ENCODE assay signal across 14 cellular contexts in the genomic region with DNA sequence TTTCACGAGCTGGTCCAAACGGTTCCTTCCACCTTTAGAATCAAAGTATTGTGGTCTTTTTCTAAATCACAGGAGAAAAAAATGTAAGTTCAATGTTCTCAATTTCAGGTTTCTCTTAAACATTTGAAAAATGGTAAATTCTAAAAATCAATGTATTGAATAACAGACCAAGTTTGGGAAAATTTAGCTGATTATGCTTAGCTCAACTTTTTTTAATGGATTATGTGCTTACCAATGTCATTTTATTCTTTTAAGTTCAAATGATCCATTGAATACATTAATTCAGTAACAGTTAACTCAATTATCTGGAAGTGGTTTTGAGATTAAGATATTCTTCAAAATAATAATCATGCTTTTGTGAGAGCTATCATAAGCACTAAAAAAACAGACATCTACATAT. TPM values are rescaled to one million over a fixed set of nuclear protein-coding genes. Genes with fewer than 3 reads are reported as not detected.
DNase-seq lines count a peak whose midpoint lies in the region; ATAC-seq, FAIRE-seq and TF ChIP-seq lines count a peak whose summit lies in the region.
"Had no signal": no experiment of that assay in that cellular context is flagged by ENCODE, and none has a peak within 500 bp of the region (broad histone marks: within the 10 kb centered on the region; RNA-seq: fewer than 3 reads in every experiment).

No MANE protein-coding gene starts in this region.

- no peak overlapping the region for H3K4me3 ChIP-seq in HepG2 (replicated peaks in 1 of 3; ENCODE audit: insufficient read depth in 1 of 3, low read depth in 2 of 3, low read length in 3 of 3)
- no peak overlapping the region for H3K4me3 ChIP-seq in right lobe of liver
- peak overlapping the region; percentile 47; the same call in 1 of the 2 replicates for H3K4me3 ChIP-seq in SK-N-MC
- no peak overlapping the region for H3K4me3 ChIP-seq in MG63
- H3K4me3 ChIP-seq: GM12878 had no signal

- FAIRE-seq in HepG2 (lab: Jason Lieb, UNC) (no peak), islet of Langerhans (lab: Jason Lieb, UNC) (peak; percentile 17)
- FAIRE-seq: GM12878, GM19239, H1 had no signal

- no peak overlapping the region for H2AFZ ChIP-seq in HepG2 (ENCODE audit: low read length)

- no peak for ATAC-seq in HepG2
- no peak for ATAC-seq in right lobe of liver
- ATAC-seq: GM12878 had no signal

- WGBS in HepG2 (ENCODE audit: low lambda C conversion rate), result 89% methylated on average over 2 of the region's 2 CpGs
- 93% methylated on average over 2 of the region's 2 CpGs for WGBS in right lobe of liver (ENCODE audit: insufficient coverage, low coverage, low lambda C conversion rate, missing lambda C conversion rate)

- peaks cover 80% of the 10 kb centered on the region for H3K79me2 ChIP-seq in HepG2 (ENCODE audit: insufficient read depth, low read length)

- H3K27me3 ChIP-seq in HepG2 (ENCODE audit: control insufficient read depth in 1 of 2, insufficient read depth in 2 of 2, low read length in 2 of 2) (no peaks in the 10 kb centered on the region; a peak in 1 of 5 replicates), right lobe of liver (no peaks in the 10 kb centered on the region), MG63 (no peaks in the 10 kb centered on the region)

- H3K4me2 ChIP-seq in HepG2 (ENCODE audit: low read depth, low read length), result no peak overlapping the region

- H3K9me3 ChIP-seq in HepG2 (ENCODE audit: low read length), result no peaks in the 10 kb centered on the region
- H3K9me3 ChIP-seq in right lobe of liver, result no peaks in the 10 kb centered on the region
- no peaks in the 10 kb centered on the region for H3K9me3 ChIP-seq in SK-N-MC (ENCODE audit: low read depth, low read length)
- H3K9me3 ChIP-seq in MG63, result no peaks in the 10 kb centered on the region

- no peak for DNase-seq in HepG2 (ENCODE audit: low spot score)
- no peak for DNase-seq in right lobe of liver
- DNase-seq in SK-N-MC (ENCODE audit: low read depth, low spot score), result no peak
- no peak for DNase-seq in NCI-H446 treated with DMSO at 0.1 percent for 48 hours (lab: John Stamatoyannopoulos, UW)
- DNase-seq in MG63, result no peak
- DNase-seq in AML-193 (lab: John Stamatoyannopoulos, UW), result no peak
- DNase-seq: 8988T; Calu3; CD4-positive, alpha-beta memory T cell; H9 had no signal

- intact Hi-C loops in HepG2 (cut with micrococcal nuclease; ENCODE audit: unreplicated experiment) (loop anchor here (1.0 kb wide), 1 partner anchor 132 kb away; no protein-coding TSS in a partner anchor), right lobe of liver (cut with DNase I) (loop anchor here in 1 of 2 donors (10.0 kb wide), 1 partner anchor 137 kb away; no protein-coding TSS in a partner anchor)

- no peak overlapping the region for H3K9ac ChIP-seq in HepG2 (ENCODE audit: insufficient read depth, low read depth, low read length)
- H3K9ac ChIP-seq in SK-N-MC (ENCODE audit: insufficient read length), result no peak overlapping the region

- no peaks in the 10 kb centered on the region for H4K20me1 ChIP-seq in HepG2 (ENCODE audit: insufficient read depth, low read length)

- BruUV-seq in HepG2 (replicated peaks; lab: Mats Ljungman, UMichigan), result no TSS peak

- TF ChIP-seq RAD21 in HepG2 (CRISPR knock-in tag; IDR thresholded peaks at IDR 0.05), result no peak

- in situ Hi-C loops in HepG2 (cut with HindIII; ENCODE audit: extremely low pct_ligation_motif_present, low pct_unique_long_range_greater_than_20kb), result no loop called here

- H3K27ac ChIP-seq in HepG2 (ENCODE audit: extremely low read length, insufficient read depth, low read length) (no peak overlapping the region), right lobe of liver (no peak overlapping the region), SK-N-MC (peak overlapping the region; percentile 77)

- POLR2A ChIA-PET in HepG2 (lab: Yijun Ruan, JAX), result no interaction called here

- H3K36me3 ChIP-seq in HepG2 (replicated peaks in 1 of 2; ENCODE audit: control insufficient read depth in 1 of 2, insufficient read depth in 2 of 2, low read length in 2 of 2), result no peaks in the 10 kb centered on the region; a peak in 1 of 5 replicates
- H3K36me3 ChIP-seq in right lobe of liver, result no peaks in the 10 kb centered on the region
- H3K36me3 ChIP-seq in SK-N-MC (ENCODE audit: insufficient read depth, low read length), result no peaks in the 10 kb centered on the region
- H3K36me3 ChIP-seq in MG63, result peaks cover 6% of the 10 kb centered on the region

- CTCF ChIA-PET in HepG2 (lab: Yijun Ruan, JAX; ENCODE audit: low intra/inter-chr PET ratio, low total read pairs), result no interaction called here

- H3K4me1 ChIP-seq in HepG2 (ENCODE audit: insufficient read depth, low read length) (peaks cover 75% of the 10 kb centered on the region), right lobe of liver (peaks cover 0 to 59% (median 23%) of the 10 kb centered on the region in 4 donors)

- TF ChIP-seq CTCF in HepG2 (CRISPR knock-in tag; IDR thresholded peaks at IDR 0.05) (no peak), right lobe of liver (IDR thresholded peaks at IDR 0.05) (no peak)

- TF ChIP-seq POLR2A in HepG2 (IDR thresholded peaks at IDR 0.05; ENCODE audit: insufficient read depth in 1 of 2, low read depth in 2 of 2, low read length in 2 of 2), result no peak
- no peak for TF ChIP-seq POLR2A in right lobe of liver (IDR thresholded peaks at IDR 0.05)

- TF ChIP-seq EP300 in HepG2 (IDR thresholded peaks at IDR 0.05; ENCODE audit: low read depth in 2 of 2, low read length in 2 of 2), result no peak
- no peak for TF ChIP-seq EP300 in HepG2 (CRISPR knock-in tag; IDR thresholded peaks at IDR 0.05; ENCODE audit: borderline replicate concordance)

TF ChIP-seq in HepG2, 621 proteins besides CTCF, POLR2A, EP300 and RAD21:
- TF ChIP-seq MAFK (conservative IDR thresholded peaks at IDR 0.05 in 1 of 2, IDR thresholded peaks at IDR 0.05 in 1 of 2; ENCODE audit: low read length in 2 of 2) (peak; percentile 13 to 75; a peak in 2 of 4 replicates), ZNF350 (CRISPR knock-in tag; IDR thresholded peaks at IDR 0.05; ENCODE audit: borderline replicate concordance, low read depth) (no peak), ZBTB38 (CRISPR knock-in tag; IDR thresholded peaks at IDR 0.05) (no peak), ZGPAT (CRISPR knock-in tag; IDR thresholded peaks at IDR 0.05) (no peak), MAFF (IDR thresholded peaks at IDR 0.05; ENCODE audit: low read depth, low read length) (peak; percentile 62; the same call in 1 of the 2 replicates), ZNF160 (CRISPR knock-in tag; IDR thresholded peaks at IDR 0.05) (no peak), ZNF205 (CRISPR knock-in tag; IDR thresholded peaks at IDR 0.05) (no peak), ZNF660 (CRISPR knock-in tag; IDR thresholded peaks at IDR 0.05; ENCODE audit: borderline replicate concordance, low read depth) (no peak)

RNA-seq across cellular contexts. Expression of gene PRDM10, which starts 5.1 kb away (rescaled TPM):
- total RNA-seq in HepG2 (2016; rRNA removed; fragmentation: Illumina TruSeq; extraction: Trizol) (5.8 and 7.6 TPM in 2 replicates), right lobe of liver (1 to 10 TPM; 3.4 to 6.8 (median 4.4) TPM)
- total RNA-seq in HepG2 (2016; cell fraction: cytosol; rRNA removed; fragmentation: Illumina TruSeq; extraction: Trizol; ENCODE audit: low read depth), result 1.8 and 4.1 TPM in 2 replicates
- 4.7 and 5.0 TPM in 2 replicates for total RNA-seq in HepG2 (2016; cell fraction: insoluble cytoplasmic fraction; rRNA removed; fragmentation: Illumina TruSeq; extraction: Trizol)
- total RNA-seq in HepG2 (2016; cell fraction: membrane; rRNA removed; fragmentation: Illumina TruSeq; extraction: Trizol), result 2.4 and 3.3 TPM in 2 replicates
- total RNA-seq in HepG2 (2016; cell fraction: nucleus; rRNA removed; fragmentation: Illumina TruSeq; extraction: Trizol), result 8.7 and 10.3 TPM in 2 replicates
- polyA plus RNA-seq in HepG2 (2011; rRNA removed), result 5.7 and 8.3 TPM in 2 replicates
- 2.5 and 2.9 TPM in 2 replicates for polyA plus RNA-seq in HepG2 (2011; cell fraction: cytosol; rRNA removed)
- 22.9 and 26.5 TPM in 2 replicates for polyA plus RNA-seq in HepG2 (2011; cell fraction: nucleus; rRNA removed)
- polyA plus RNA-seq in HepG2 (2012), result 3.2 and 5.1 TPM in 2 replicates
- polyA plus RNA-seq in HepG2 (2016; cell fraction: cytosol; fragmentation: Illumina TruSeq; extraction: Trizol; ENCODE audit: low read depth), result 0.12 and 0.21 TPM in 2 replicates
- polyA plus RNA-seq in HepG2 (2016; cell fraction: insoluble cytoplasmic fraction; fragmentation: Illumina TruSeq; extraction: Trizol; ENCODE audit: low read depth), result 4.0 and 4.5 TPM in 2 replicates
- 0.57 and 0.73 TPM in 2 replicates for polyA plus RNA-seq in HepG2 (2016; cell fraction: membrane; fragmentation: Illumina TruSeq; extraction: Trizol; ENCODE audit: low read depth)
- polyA plus RNA-seq in HepG2 (2016; cell fraction: nucleus; fragmentation: Illumina TruSeq; extraction: Trizol; ENCODE audit: insufficient read depth, low read depth), result 15.4 and 16.4 TPM in 2 replicates
- 26.0 and 28.8 TPM in 2 replicates for polyA minus RNA-seq in HepG2 (2011; rRNA and poly(A)+ RNA removed; ENCODE audit: low replicate concordance)
- polyA minus RNA-seq in HepG2 (2011; cell fraction: cytosol; rRNA and poly(A)+ RNA removed), result 4.9 and 5.3 TPM in 2 replicates
- polyA minus RNA-seq in HepG2 (2011; cell fraction: nucleus; rRNA and poly(A)+ RNA removed), result 10.2 and 19.1 TPM in 2 replicates
- total RNA-seq in MG63 (2014; rRNA removed; shearing (Covaris generic); ENCODE audit: low replicate concordance), result 3.6 and 4.9 TPM in 2 replicates
